1 cellular context compared by ENCODE assay signal in genomic region chr9:68779558-68780376, GRCh38.
TF ChIP-seq lines count a peak whose summit lies in the region.

No MANE protein-coding gene starts in this region.

TF ChIP-seq in GM12878, 131 proteins besides CTCF, POLR2A, EP300 and RAD21 (continued from another document):
- TF ChIP-seq ASH2L (IDR thresholded peaks at IDR 0.05; ENCODE audit: borderline replicate concordance, low read depth) (peak; percentile 92; the same call in 1 of the 2 replicates), GABPA (IDR thresholded peaks at IDR 0.05; ENCODE audit: low read depth) (no peak), TCF3 (IDR thresholded peaks at IDR 0.05; ENCODE audit: borderline replicate concordance, insufficient read depth, low read depth, low read length) (no peak), ZSCAN29 (IDR thresholded peaks at IDR 0.05) (no peak), CREM (IDR thresholded peaks at IDR 0.05; ENCODE audit: low read depth) (peak; percentile 99), MEF2B (IDR thresholded peaks at IDR 0.05; ENCODE audit: partially characterized antibody, poor library complexity, severe bottlenecking) (peak; percentile 14), NR2C2 (IDR thresholded peaks at IDR 0.05; ENCODE audit: borderline replicate concordance, control insufficient read depth, insufficient read length, low read depth) (no peak), FOXK2 (IDR thresholded peaks at IDR 0.05) (0 out of 2 replicates have a peak, but pooled peaks have one; percentile 38), ATF7 (IDR thresholded peaks at IDR 0.05; ENCODE audit: low read depth) (0 out of 2 replicates have a peak, but pooled peaks have one; percentile 24), SMC3 (IDR thresholded peaks at IDR 0.05; ENCODE audit: borderline replicate concordance, low read length) (peak; percentile 27), FOXM1 (IDR thresholded peaks at IDR 0.05; ENCODE audit: low read depth, low read length) (no peak), BACH1 (IDR thresholded peaks at IDR 0.05; ENCODE audit: borderline replicate concordance) (peak; percentile 76), ZNF24 (IDR thresholded peaks at IDR 0.05) (no peak), MYC (IDR thresholded peaks at IDR 0.05; ENCODE audit: insufficient read depth, insufficient read length, insufficient replicate concordance, low read length, severe bottlenecking) (no peak), NFIC (IDR thresholded peaks at IDR 0.05; ENCODE audit: low read depth, low read length) (no peak; the same call in 1 of the 2 replicates), CBFB (IDR thresholded peaks at IDR 0.05; ENCODE audit: low read depth) (peak; percentile 34; the same call in 1 of the 2 replicates), SPI1 (IDR thresholded peaks at IDR 0.05; ENCODE audit: borderline replicate concordance, insufficient read depth, low read depth, low read length) (no peak), E4F1 (IDR thresholded peaks at IDR 0.05; ENCODE audit: borderline replicate concordance, partially characterized antibody) (no peak), STAT3 (IDR thresholded peaks at IDR 0.05; ENCODE audit: low read depth, low read length) (no peak), NRF1 (conservative IDR thresholded peaks at IDR 0.05; ENCODE audit: low read depth, low read length) (peak; percentile 97), BCLAF1 (IDR thresholded peaks at IDR 0.05) (no peak), JUNB (IDR thresholded peaks at IDR 0.05) (no peak), POLR2AphosphoS2 (IDR thresholded peaks at IDR 0.05; ENCODE audit: low read depth, low read length) (no peak; the same call in 1 of the 2 replicates), RUNX3 (IDR thresholded peaks at IDR 0.05; ENCODE audit: low read length) (peak; percentile 62), TBL1XR1 (IDR thresholded peaks at IDR 0.05; ENCODE audit: low read depth, low read length) (0 out of 2 replicates have a peak, but pooled peaks have one; percentile 27), CHD1 (IDR thresholded peaks at IDR 0.05; ENCODE audit: low read depth, low read length) (no peak), ZBTB40 (IDR thresholded peaks at IDR 0.05; ENCODE audit: borderline replicate concordance) (0 out of 2 replicates have a peak, but pooled peaks have one; percentile 13), KAT2A (conservative IDR thresholded peaks at IDR 0.05; ENCODE audit: control insufficient read depth, low read depth, low read length) (no peak)
- TF ChIP-seq, protein P1, sequence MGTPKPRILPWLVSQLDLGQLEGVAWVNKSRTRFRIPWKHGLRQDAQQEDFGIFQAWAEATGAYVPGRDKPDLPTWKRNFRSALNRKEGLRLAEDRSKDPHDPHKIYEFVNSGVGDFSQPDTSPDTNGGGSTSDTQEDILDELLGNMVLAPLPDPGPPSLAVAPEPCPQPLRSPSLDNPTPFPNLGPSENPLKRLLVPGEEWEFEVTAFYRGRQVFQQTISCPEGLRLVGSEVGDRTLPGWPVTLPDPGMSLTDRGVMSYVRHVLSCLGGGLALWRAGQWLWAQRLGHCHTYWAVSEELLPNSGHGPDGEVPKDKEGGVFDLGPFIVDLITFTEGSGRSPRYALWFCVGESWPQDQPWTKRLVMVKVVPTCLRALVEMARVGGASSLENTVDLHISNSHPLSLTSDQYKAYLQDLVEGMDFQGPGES (IDR thresholded peaks at IDR 0.05), result no peak
- TF ChIP-seq, protein P2, sequence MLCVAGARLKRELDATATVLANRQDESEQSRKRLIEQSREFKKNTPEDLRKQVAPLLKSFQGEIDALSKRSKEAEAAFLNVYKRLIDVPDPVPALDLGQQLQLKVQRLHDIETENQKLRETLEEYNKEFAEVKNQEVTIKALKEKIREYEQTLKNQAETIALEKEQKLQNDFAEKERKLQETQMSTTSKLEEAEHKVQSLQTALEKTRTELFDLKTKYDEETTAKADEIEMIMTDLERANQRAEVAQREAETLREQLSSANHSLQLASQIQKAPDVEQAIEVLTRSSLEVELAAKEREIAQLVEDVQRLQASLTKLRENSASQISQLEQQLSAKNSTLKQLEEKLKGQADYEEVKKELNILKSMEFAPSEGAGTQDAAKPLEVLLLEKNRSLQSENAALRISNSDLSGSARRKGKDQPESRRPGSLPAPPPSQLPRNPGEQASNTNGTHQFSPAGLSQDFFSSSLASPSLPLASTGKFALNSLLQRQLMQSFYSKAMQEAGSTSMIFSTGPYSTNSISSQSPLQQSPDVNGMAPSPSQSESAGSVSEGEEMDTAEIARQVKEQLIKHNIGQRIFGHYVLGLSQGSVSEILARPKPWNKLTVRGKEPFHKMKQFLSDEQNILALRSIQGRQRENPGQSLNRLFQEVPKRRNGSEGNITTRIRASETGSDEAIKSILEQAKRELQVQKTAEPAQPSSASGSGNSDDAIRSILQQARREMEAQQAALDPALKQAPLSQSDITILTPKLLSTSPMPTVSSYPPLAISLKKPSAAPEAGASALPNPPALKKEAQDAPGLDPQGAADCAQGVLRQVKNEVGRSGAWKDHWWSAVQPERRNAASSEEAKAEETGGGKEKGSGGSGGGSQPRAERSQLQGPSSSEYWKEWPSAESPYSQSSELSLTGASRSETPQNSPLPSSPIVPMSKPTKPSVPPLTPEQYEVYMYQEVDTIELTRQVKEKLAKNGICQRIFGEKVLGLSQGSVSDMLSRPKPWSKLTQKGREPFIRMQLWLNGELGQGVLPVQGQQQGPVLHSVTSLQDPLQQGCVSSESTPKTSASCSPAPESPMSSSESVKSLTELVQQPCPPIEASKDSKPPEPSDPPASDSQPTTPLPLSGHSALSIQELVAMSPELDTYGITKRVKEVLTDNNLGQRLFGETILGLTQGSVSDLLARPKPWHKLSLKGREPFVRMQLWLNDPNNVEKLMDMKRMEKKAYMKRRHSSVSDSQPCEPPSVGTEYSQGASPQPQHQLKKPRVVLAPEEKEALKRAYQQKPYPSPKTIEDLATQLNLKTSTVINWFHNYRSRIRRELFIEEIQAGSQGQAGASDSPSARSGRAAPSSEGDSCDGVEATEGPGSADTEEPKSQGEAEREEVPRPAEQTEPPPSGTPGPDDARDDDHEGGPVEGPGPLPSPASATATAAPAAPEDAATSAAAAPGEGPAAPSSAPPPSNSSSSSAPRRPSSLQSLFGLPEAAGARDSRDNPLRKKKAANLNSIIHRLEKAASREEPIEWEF (IDR thresholded peaks at IDR 0.05; ENCODE audit: insufficient replicate concordance, low read depth, low read length), result no peak
- TF ChIP-seq, protein P3, sequence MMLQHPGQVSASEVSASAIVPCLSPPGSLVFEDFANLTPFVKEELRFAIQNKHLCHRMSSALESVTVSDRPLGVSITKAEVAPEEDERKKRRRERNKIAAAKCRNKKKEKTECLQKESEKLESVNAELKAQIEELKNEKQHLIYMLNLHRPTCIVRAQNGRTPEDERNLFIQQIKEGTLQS (IDR thresholded peaks at IDR 0.05; ENCODE audit: borderline replicate concordance, extremely low read depth, low read depth, low read length), result peak; percentile 96
- TF ChIP-seq, protein P4, sequence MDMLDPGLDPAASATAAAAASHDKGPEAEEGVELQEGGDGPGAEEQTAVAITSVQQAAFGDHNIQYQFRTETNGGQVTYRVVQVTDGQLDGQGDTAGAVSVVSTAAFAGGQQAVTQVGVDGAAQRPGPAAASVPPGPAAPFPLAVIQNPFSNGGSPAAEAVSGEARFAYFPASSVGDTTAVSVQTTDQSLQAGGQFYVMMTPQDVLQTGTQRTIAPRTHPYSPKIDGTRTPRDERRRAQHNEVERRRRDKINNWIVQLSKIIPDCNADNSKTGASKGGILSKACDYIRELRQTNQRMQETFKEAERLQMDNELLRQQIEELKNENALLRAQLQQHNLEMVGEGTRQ (IDR thresholded peaks at IDR 0.05; ENCODE audit: borderline replicate concordance, low read depth, low read length), result no peak
